ENCODE assay signal across 8 cellular contexts in genomic region chr22:20019661-20020532, GRCh38. TPM values are rescaled to one million over a fixed set of nuclear protein-coding genes. Genes with fewer than 3 reads are reported as not detected.
DNase-seq lines count a peak whose midpoint lies in the region; ATAC-seq and TF ChIP-seq lines count a peak whose summit lies in the region.

No MANE protein-coding gene starts in this region.

- peaks cover 38 to 64% (median 54%) of the 10 kb centered on the region in 10 experiments for H3K4me1 ChIP-seq in BLaER1 treated with 17β-estradiol and CSF1 and Interleukin-3, amounts not matched to agents 10 nM and 100 nM
- H3K4me1 ChIP-seq in OCI-LY3 (ENCODE audit: low read length) (peaks cover 28% of the 10 kb centered on the region), osteoblast (ENCODE audit: insufficient read depth, low read length) (peaks cover 14% of the 10 kb centered on the region)

- H3K9me3 Mint-ChIP-seq in endothelial cell (ENCODE audit: unreplicated experiment): no peaks in the 10 kb centered on the region

- no peak for ATAC-seq in left lobe of liver
- no peak for ATAC-seq in esophagus mucosa

- H3K27ac Mint-ChIP-seq in endothelial cell (ENCODE audit: unreplicated experiment): no peak overlapping the region

- peak overlapping the region; percentile 87 to 97 (median 93); a peak in 17 of 22 replicates for H3K9ac ChIP-seq in BLaER1 treated with 17β-estradiol and CSF1 and Interleukin-3, amounts not matched to agents 10 nM and 100 nM
- H3K9ac ChIP-seq in OCI-LY3 (ENCODE audit: low read length): peak overlapping the region; percentile 79

- peak overlapping the region; percentile 91 for H3K4me3 Mint-ChIP-seq in endothelial cell (ENCODE audit: unreplicated experiment)

- TF ChIP-seq CTCF in OCI-LY3 (IDR thresholded peaks at IDR 0.05; ENCODE audit: low read depth, low read length) (no peak), endothelial cell (IDR thresholded peaks at IDR 0.05; ENCODE audit: unreplicated experiment) (no peak), osteoblast (IDR thresholded peaks at IDR 0.05; ENCODE audit: extremely low read depth, low read depth, low read length) (no peak)

- H3K27me3 ChIP-seq in BLaER1 treated with 17β-estradiol and CSF1 and Interleukin-3, amounts not matched to agents 10 nM and 100 nM: peaks cover 31 to 40% (median 37%) of the 10 kb centered on the region in 11 experiments
- peaks cover 15% of the 10 kb centered on the region for H3K27me3 ChIP-seq in OCI-LY3 (ENCODE audit: low read depth, low read length)
- peaks cover 24% of the 10 kb centered on the region for H3K27me3 ChIP-seq in osteoblast (ENCODE audit: insufficient read depth, low read length)

- DNase-seq in endothelial cell (ENCODE audit: low spot score) (no peak), osteoblast (ENCODE audit: insufficient read length, low spot score, missing footprints) (peak; percentile 77), SW 1271 (lab: John Stamatoyannopoulos, UW) (no peak), left lobe of liver (ENCODE audit: low spot score) (no peak)
- no peak for DNase-seq in activated effector memory CD4-positive, alpha-beta T cell treated with Interleukin-2 at 50 U/mL for 16 hours

- H3K4me3 ChIP-seq in BLaER1 treated with 17β-estradiol and CSF1 and Interleukin-3, amounts not matched to agents 10 nM and 100 nM: peak overlapping the region in 9 of 10 experiments; percentile 79 to 99 (median 95); a peak in 16 of 20 replicates
- H3K4me3 ChIP-seq in OCI-LY3 (ENCODE audit: low read length) (peak overlapping the region; percentile 79), osteoblast (ENCODE audit: insufficient read depth, low read length) (peak overlapping the region; percentile 98)

- H2AFZ ChIP-seq in OCI-LY3 (ENCODE audit: low read depth, low read length) (0 out of 2 replicates have a peak overlapping the region, but pooled peaks have one; percentile 24), osteoblast (ENCODE audit: low read length) (no peak overlapping the region)

- H3K36me3 Mint-ChIP-seq in endothelial cell (ENCODE audit: low read depth, unreplicated experiment): no peaks in the 10 kb centered on the region

- H3K27ac ChIP-seq in BLaER1 treated with 17β-estradiol and CSF1 and Interleukin-3, amounts not matched to agents 10 nM and 100 nM: peak overlapping the region in 8 of 11 experiments; percentile 70 to 92 (median 90); a peak in 16 of 22 replicates
- no peak overlapping the region for H3K27ac ChIP-seq in OCI-LY3 (ENCODE audit: low read length)
- H3K27ac ChIP-seq in osteoblast (ENCODE audit: low read depth, low read length): no peak overlapping the region

- peaks cover 15% of the 10 kb centered on the region for H3K79me2 ChIP-seq in OCI-LY3 (ENCODE audit: low read length)
- H3K79me2 ChIP-seq in osteoblast (ENCODE audit: insufficient read depth, low read length): peaks cover 37% of the 10 kb centered on the region

- peaks cover 9% of the 10 kb centered on the region for H3K4me1 Mint-ChIP-seq in endothelial cell (ENCODE audit: unreplicated experiment)

- H3K9me3 ChIP-seq in BLaER1 treated with 17β-estradiol and CSF1 and Interleukin-3, amounts not matched to agents 10 nM and 100 nM (replicated peaks in 1 of 11): no peaks in the 10 kb centered on the region
- H3K9me3 ChIP-seq in OCI-LY3 (ENCODE audit: insufficient read depth, low read length) (no peaks in the 10 kb centered on the region), osteoblast (ENCODE audit: low read depth, low read length) (no peaks in the 10 kb centered on the region)

- H3K27me3 Mint-ChIP-seq in endothelial cell (ENCODE audit: unreplicated experiment): peaks cover 14% of the 10 kb centered on the region

- H3K36me3 ChIP-seq in BLaER1 treated with 17β-estradiol and CSF1 and Interleukin-3, amounts not matched to agents 10 nM and 100 nM: peaks cover 0 to 12% (median 0%) of the 10 kb centered on the region in 11 experiments; a peak in 6 of 22 replicates
- no peaks in the 10 kb centered on the region for H3K36me3 ChIP-seq in OCI-LY3 (replicated peaks; ENCODE audit: low read depth, low read length)
- peaks cover 11% of the 10 kb centered on the region for H3K36me3 ChIP-seq in osteoblast (ENCODE audit: insufficient read depth, low read length)

- H4K20me1 ChIP-seq in BLaER1 treated with 17β-estradiol and CSF1 and Interleukin-3, amounts not matched to agents 10 nM and 100 nM: peaks cover 17 to 52% (median 33%) of the 10 kb centered on the region in 11 experiments; a peak in 19 of 22 replicates
- H4K20me1 ChIP-seq in OCI-LY3 (ENCODE audit: insufficient read depth, low read length) (no peaks in the 10 kb centered on the region), osteoblast (ENCODE audit: insufficient read depth, low read length) (peaks cover 24% of the 10 kb centered on the region)

- H3K4me2 ChIP-seq in BLaER1 treated with 17β-estradiol and CSF1 and Interleukin-3, amounts not matched to agents 10 nM and 100 nM: peak overlapping the region; percentile 96 to 100 (median 99)
- peak overlapping the region; percentile 86 for H3K4me2 ChIP-seq in OCI-LY3 (ENCODE audit: low read length)
- H3K4me2 ChIP-seq in osteoblast (ENCODE audit: insufficient read depth, low read length): peak overlapping the region; percentile 94

RNA-seq across cellular contexts. Expression of gene TANGO2, which starts 1.0 kb away (rescaled TPM):
- total RNA-seq in endothelial cell (ENCODE audit: unreplicated experiment): 15.3 TPM
- 41.8 and 43.8 TPM in 2 replicates for total RNA-seq in osteoblast
- total RNA-seq in left lobe of liver: 12.5 TPM
- 10.6 TPM for total RNA-seq in esophagus mucosa

RNA-seq across cellular contexts. Expression of gene ARVCF, which starts 3.3 kb away (rescaled TPM):
- total RNA-seq in endothelial cell (ENCODE audit: unreplicated experiment) (67.3 TPM), osteoblast (19.7 and 27.1 TPM in 2 replicates), left lobe of liver (18.7 TPM), esophagus mucosa (3.1 TPM)

Comparison
In these comparisons a context has a peak if more than half of its experiments do, and no peak if none do; other contexts are left out.
1. H3K27ac ChIP-seq: peak in BLaER1 treated with 17β-estradiol and CSF1 and Interleukin-3, amounts not matched to agents 10 nM and 100 nM (8 of 11); none in OCI-LY3 (single experiment) and osteoblast (single experiment).
2. Peak in every context shown above with its lines, with median percentiles within 50 percentile points of each other: H3K4me2 ChIP-seq and H3K4me3 ChIP-seq.